13 cellular contexts compared by ENCODE assay signal in genomic region chr18:13450289-13451207, GRCh38.
DNase-seq lines count a peak whose midpoint lies in the region; ATAC-seq, FAIRE-seq and TF ChIP-seq lines count a peak whose summit lies in the region.
"Had no signal": no experiment of that assay in that cellular context is flagged by ENCODE, and none has a peak within 500 bp of the region (broad histone marks: within the 10 kb centered on the region; RNA-seq: fewer than 3 reads in every experiment).

No MANE protein-coding gene starts in this region.

- DNase-seq in GM12891 (ENCODE audit: insufficient read length, low spot score) (no peak), heart left ventricle (no peak), small intestine (no peak)
- DNase-seq in stimulated activated CD8-positive, alpha-beta memory T cell treated with anti-CD3 and anti-CD28 coated beads, Interleukin-4, amount 100 ng/mL, for 48 hours, result no peak
- DNase-seq: activated T-cell treated with anti-CD3 and anti-CD28 coated beads, Interleukin-2, amount 50 U/mL, for 4 hours; endodermal cell; kidney; NCI-H2081 had no signal

- H3K4me1 ChIP-seq in heart left ventricle (peaks cover 0 to 72% (median 44%) of the 10 kb centered on the region in 12 donors), small intestine (ENCODE audit: control insufficient read depth in 2 of 2, insufficient read depth in 1 of 2, low read depth in 1 of 2, low read length in 1 of 2) (no peaks in the 10 kb centered on the region)

- WGBS in heart left ventricle, 4 donors, result 52 to 59% (median 56%) methylated on average over 10 of the region's 10 CpGs
- whole genome bisulfite sequencing in small intestine, 3 donors, result 77 to 87% (median 87%) methylated on average over 10 of the region's 10 CpGs

- no peak overlapping the region for H3K4me3 ChIP-seq in heart left ventricle
- no peak overlapping the region for H3K4me3 ChIP-seq in small intestine (ENCODE audit: low read depth in 1 of 2, low read length in 2 of 2)
- H3K4me3 ChIP-seq: SK-N-MC had no signal

- no peak for TF ChIP-seq POLR2A in GM12891 (IDR thresholded peaks at IDR 0.05; ENCODE audit: low read depth, low read length)
- no peak for TF ChIP-seq POLR2A in heart left ventricle (IDR thresholded peaks at IDR 0.05)

- H3K36me3 ChIP-seq in heart left ventricle, result no peaks in the 10 kb centered on the region
- H3K36me3 ChIP-seq in small intestine (ENCODE audit: control insufficient read depth in 2 of 2, insufficient read depth in 2 of 2, low read length in 2 of 2), result no peaks in the 10 kb centered on the region

- FAIRE-seq in GM12891 (lab: Jason Lieb, UNC), result peak; percentile 62
- FAIRE-seq in small intestine (lab: Jason Lieb, UNC), result no peak
- FAIRE-seq: kidney had no signal

- TF ChIP-seq CTCF in heart left ventricle (IDR thresholded peaks at IDR 0.05), result no peak

- H3K27me3 ChIP-seq in heart left ventricle (no peaks in the 10 kb centered on the region), small intestine (ENCODE audit: control insufficient read depth in 2 of 2, insufficient read depth in 2 of 2, low read length in 2 of 2) (no peaks in the 10 kb centered on the region)

- ATAC-seq in GM19455 (IDR thresholded peaks at IDR 0.05; ENCODE audit: unreplicated experiment), result peak; percentile 51
- ATAC-seq in HG03159 (IDR thresholded peaks at IDR 0.05; ENCODE audit: unreplicated experiment), result peak; percentile 69
- ATAC-seq in heart left ventricle, result peak in 2 of 4 donors; percentile 5 to 36
- ATAC-seq in HG03520 (IDR thresholded peaks at IDR 0.05; ENCODE audit: unreplicated experiment), result no peak
- no peak for ATAC-seq in HG03439 (IDR thresholded peaks at IDR 0.05; ENCODE audit: unreplicated experiment)
- ATAC-seq: activated T-cell treated with anti-CD3 and anti-CD28 coated beads, Interleukin-2, amount 50 U/mL, for 4 hours had no signal

- intact Hi-C loops in heart left ventricle (cut with DNase I), result loop anchor here in 2 of 10 donors (5.0 to 10.0 kb wide), 6 partner anchors 68 to 236 kb away; partner anchors contain the start of gene LDLRAD4 (in 2 of the 2)

- no peaks in the 10 kb centered on the region for H3K9me3 ChIP-seq in heart left ventricle
- H3K9me3 ChIP-seq in small intestine (ENCODE audit: control insufficient read depth, low read depth), result no peaks in the 10 kb centered on the region

- H3K27ac ChIP-seq in heart left ventricle, result peak overlapping the region in 9 of 12 donors; percentile 3 to 72 (median 53)
- no peak overlapping the region for H3K27ac ChIP-seq in small intestine (ENCODE audit: low read depth in 1 of 2, low read length in 1 of 2)
- H3K27ac ChIP-seq: SK-N-MC had no signal

TF ChIP-seq in GM12891, 5 proteins besides CTCF, POLR2A, EP300 and RAD21:
- TF ChIP-seq TAF1 (IDR thresholded peaks at IDR 0.05; ENCODE audit: low read depth, low read length), result no peak
- no peak for TF ChIP-seq SPI1 (IDR thresholded peaks at IDR 0.05; ENCODE audit: low read depth, low read length)
- no peak for TF ChIP-seq POLR2AphosphoS5 (IDR thresholded peaks at IDR 0.05; ENCODE audit: low read depth, low read length)
- no peak for TF ChIP-seq POU2F2 (IDR thresholded peaks at IDR 0.05; ENCODE audit: low read depth, low read length)
- no peak for TF ChIP-seq PAX5 (IDR thresholded peaks at IDR 0.05; ENCODE audit: insufficient read depth, low read length, severe bottlenecking)

Comparison
In these comparisons a context has a peak if more than half of its experiments do, and no peak if none do; other contexts are left out.
1. ATAC-seq: peak in GM19455 (single experiment) and HG03159 (single experiment); none in HG03520 (single experiment) and HG03439 (single experiment).
2. H3K27ac ChIP-seq: peak in heart left ventricle (9 of 12); none in small intestine (0 of 2).